Comparison of ENCODE assay signal across 15 cellular contexts in the genomic region with DNA sequence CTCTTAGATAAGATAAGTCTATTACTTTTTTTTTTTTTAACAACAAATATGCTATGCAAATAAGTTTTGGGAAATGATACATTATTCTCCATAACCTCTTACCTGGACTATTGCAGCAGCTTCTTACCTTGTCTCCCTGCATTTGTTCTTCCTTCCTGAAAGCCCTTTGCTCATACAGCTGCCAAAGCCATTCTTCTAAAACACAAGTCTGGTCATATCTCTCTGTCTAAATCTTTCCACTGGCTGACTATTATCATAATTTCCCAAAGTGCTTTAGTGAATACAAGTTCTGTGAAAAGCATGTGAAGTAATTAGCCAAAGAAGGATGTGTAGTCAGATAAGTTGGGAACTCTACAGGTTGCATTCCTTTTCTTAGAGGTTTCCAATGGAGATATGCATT.
DNase-seq lines count a peak whose midpoint lies in the region; ATAC-seq and TF ChIP-seq lines count a peak whose summit lies in the region.
"Had no signal": no experiment of that assay in that cellular context is flagged by ENCODE, and none has a peak within 500 bp of the region (broad histone marks: within the 10 kb centered on the region; RNA-seq: fewer than 3 reads in every experiment).

No MANE protein-coding gene starts in this region.

- H3K36me3 ChIP-seq in OCI-LY3 (replicated peaks; ENCODE audit: low read depth, low read length) (no peaks in the 10 kb centered on the region), mucosa of descending colon (ENCODE audit: low read depth) (no peaks in the 10 kb centered on the region)
- H3K36me3 ChIP-seq: BLaER1 treated with 17β-estradiol and CSF1 and Interleukin-3, amounts not matched to agents 10 nM and 100 nM; HAP-1 had no signal

- H3K4me1 ChIP-seq in OCI-LY3 (ENCODE audit: low read length) (peaks cover 39% of the 10 kb centered on the region), mucosa of descending colon (ENCODE audit: low read depth) (no peaks in the 10 kb centered on the region)
- H3K4me1 ChIP-seq: A549, HAP-1 had no signal

- H3K36me3 Mint-ChIP-seq in type B pancreatic cell, result no peaks in the 10 kb centered on the region
- H3K36me3 Mint-ChIP-seq: CD4-positive, CD25-positive, alpha-beta regulatory T cell had no signal

- no peaks in the 10 kb centered on the region for H3K79me2 ChIP-seq in OCI-LY3 (ENCODE audit: low read length)

- H3K9me3 ChIP-seq in OCI-LY3 (ENCODE audit: insufficient read depth, low read length) (no peaks in the 10 kb centered on the region), mucosa of descending colon (no peaks in the 10 kb centered on the region)
- H3K9me3 ChIP-seq: A549, HAP-1 had no signal

- no peak for TF ChIP-seq POLR2A in lower leg skin (IDR thresholded peaks at IDR 0.05)

- peak overlapping the region; percentile 80 for H3K27ac ChIP-seq in OCI-LY3 (ENCODE audit: low read length)
- H3K27ac ChIP-seq: A549; BLaER1 treated with 17β-estradiol and CSF1 and Interleukin-3, amounts not matched to agents 10 nM and 100 nM had no signal

- H3K4me2 ChIP-seq in OCI-LY3 (ENCODE audit: low read length), result peak overlapping the region; percentile 64
- H3K4me2 ChIP-seq: A549; BLaER1 treated with 17β-estradiol and CSF1 and Interleukin-3, amounts not matched to agents 10 nM and 100 nM had no signal

- ATAC-seq in esophagus mucosa (peak; percentile 69), mucosa of descending colon (peak; percentile 16)
- ATAC-seq: A549, HepG2 had no signal

- peak overlapping the region; percentile 88; the same call in 1 of the 2 replicates for H2AFZ ChIP-seq in OCI-LY3 (ENCODE audit: low read depth, low read length)

- no peak overlapping the region for H3K4me3 Mint-ChIP-seq in type B pancreatic cell
- H3K4me3 Mint-ChIP-seq: CD4-positive, CD25-positive, alpha-beta regulatory T cell had no signal

- DNase-seq in mucosa of descending colon (no peak), AML-193 (lab: John Stamatoyannopoulos, UW) (no peak), type B pancreatic cell (ENCODE audit: extremely low spot score, unreplicated experiment) (no peak), lower leg skin (ENCODE audit: low spot score in 2 of 2) (no peak), KG1 (lab: John Stamatoyannopoulos, UW) (no peak)
- DNase-seq: Calu3; CD4-positive, CD25-positive, alpha-beta regulatory T cell; DMS 273 treated with DMSO at 0.1 percent for 48 hours; HFFc6 had no signal

- no peaks in the 10 kb centered on the region for H3K27me3 Mint-ChIP-seq in type B pancreatic cell
- H3K27me3 Mint-ChIP-seq: CD4-positive, CD25-positive, alpha-beta regulatory T cell had no signal

- no peak for TF ChIP-seq CTCF in OCI-LY3 (IDR thresholded peaks at IDR 0.05; ENCODE audit: low read depth, low read length)
- TF ChIP-seq CTCF in mucosa of descending colon (IDR thresholded peaks at IDR 0.05), result no peak
- TF ChIP-seq CTCF in type B pancreatic cell (conservative IDR thresholded peaks at IDR 0.05), result no peak
- no peak for TF ChIP-seq CTCF in lower leg skin (IDR thresholded peaks at IDR 0.05)

- intact Hi-C loops in mucosa of descending colon (cut with DNase I, micrococcal nuclease) (no loop called here), lower leg skin (cut with DNase I; ENCODE audit: low total_unique reads) (no loop called here)

- H3K4me3 ChIP-seq in OCI-LY3 (ENCODE audit: low read length), result peak overlapping the region; percentile 41
- no peak overlapping the region for H3K4me3 ChIP-seq in mucosa of descending colon
- no peak overlapping the region for H3K4me3 ChIP-seq in lower leg skin (ENCODE audit: low read depth, poor library complexity, severe bottlenecking)
- H3K4me3 ChIP-seq: A549; BLaER1 treated with 17β-estradiol and CSF1 and Interleukin-3, amounts not matched to agents 10 nM and 100 nM; HAP-1 had no signal

- no peaks in the 10 kb centered on the region for H4K20me1 ChIP-seq in OCI-LY3 (ENCODE audit: insufficient read depth, low read length)
- H4K20me1 ChIP-seq: BLaER1 treated with 17β-estradiol and CSF1 and Interleukin-3, amounts not matched to agents 10 nM and 100 nM had no signal

- H3K9me3 Mint-ChIP-seq in type B pancreatic cell, result no peaks in the 10 kb centered on the region

- H3K9ac ChIP-seq in OCI-LY3 (ENCODE audit: low read length), result peak overlapping the region; percentile 39; the same call in 1 of the 2 replicates
- H3K9ac ChIP-seq: BLaER1 treated with 17β-estradiol and CSF1 and Interleukin-3, amounts not matched to agents 10 nM and 100 nM had no signal

- no peaks in the 10 kb centered on the region for H3K27me3 ChIP-seq in OCI-LY3 (ENCODE audit: low read depth, low read length)
- H3K27me3 ChIP-seq: BLaER1 treated with 17β-estradiol and CSF1 and Interleukin-3, amounts not matched to agents 10 nM and 100 nM had no signal

- H3K27ac Mint-ChIP-seq in type B pancreatic cell, result no peak overlapping the region
- H3K27ac Mint-ChIP-seq: CD4-positive, CD25-positive, alpha-beta regulatory T cell had no signal

- peaks cover 8% of the 10 kb centered on the region for H3K4me1 Mint-ChIP-seq in type B pancreatic cell (ENCODE audit: unreplicated experiment)
- H3K4me1 Mint-ChIP-seq: CD4-positive, CD25-positive, alpha-beta regulatory T cell had no signal
